Comparison of ENCODE assay signal across 11 cellular contexts in genomic region chr12:11939223-11939622, GRCh38.
"Had no signal": no experiment of that assay in that cellular context is flagged by ENCODE, and none has a peak within 500 bp of the region (broad histone marks: within the 10 kb centered on the region; RNA-seq: fewer than 3 reads in every experiment).

No MANE protein-coding gene starts in this region.

- H3K4me1 Mint-ChIP-seq: GM23338, H9 had no signal

- H3K27ac ChIP-seq: GM23248 had no signal

- H3K36me3 ChIP-seq: HAP-1 had no signal

- H3K4me3 Mint-ChIP-seq: GM23338, H9, HFFc6 had no signal

- DNase-seq: GM23248, GOT3, H7, H9, HCEC 1CT, HFFc6 had no signal

- H3K9me3 Mint-ChIP-seq: HFFc6 had no signal

- ATAC-seq: GM23338, HCT116 had no signal

- H2AFZ ChIP-seq: GM23248, GM23338 had no signal

- H3K27ac Mint-ChIP-seq: GM23338, H9, HFFc6 had no signal

- H3K4me3 ChIP-seq: GM23248, GM23338, HAP-1 had no signal

- H3K4me1 ChIP-seq: HAP-1 had no signal

- H3K9me3 ChIP-seq: HAP-1 had no signal

- H3K4me2 ChIP-seq: GM23338 had no signal

- FAIRE-seq: H1, H54 had no signal

- H3K9ac ChIP-seq: GM23248 had no signal
